In genomic region chr9:92877531-92878430, GRCh38 we compare ENCODE assay signal across 8 cellular contexts. TPM values are rescaled to one million over a fixed set of nuclear protein-coding genes. Genes with fewer than 3 reads are reported as not detected.
A peak's percentile ranks its signal among the peaks of the same experiment; 100 is the strongest.
DNase-seq lines count a peak whose midpoint lies in the region; ATAC-seq and TF ChIP-seq lines count a peak whose summit lies in the region.

Gene ZNF484, minus strand, starts transcription at chr9:92878038. Its CDS starts 3,009 bp downstream, at chr9:92875029.

- peak; percentile 98 for ATAC-seq in GM21723 (IDR thresholded peaks at IDR 0.05; ENCODE audit: unreplicated experiment)
- ATAC-seq in Panc1 = peak; percentile 100

- H3K27ac ChIP-seq in Panc1 (ENCODE audit: low read length) (peak within 1 kb of the TSS; percentile 80), esophagus squamous epithelium (peak within 1 kb of the TSS; percentile 74 to 84 (median 80))

- H3K36me3 ChIP-seq in Panc1 (ENCODE audit: control insufficient read depth, insufficient read depth, low read length) = peaks cover 3% of the 10 kb centered on the region; the same call in 1 of the 2 replicates
- H3K36me3 ChIP-seq in esophagus squamous epithelium = no peaks in the 10 kb centered on the region

- no peaks in the 10 kb centered on the region for H3K27me3 ChIP-seq in Panc1 (ENCODE audit: control insufficient read depth, insufficient read depth, low read length)
- H3K27me3 ChIP-seq in esophagus squamous epithelium = no peaks in the 10 kb centered on the region

- POLR2A ChIA-PET in Panc1 (lab: Charles Lee) = no interaction called here

- TF ChIP-seq CTCF in Panc1 (IDR thresholded peaks at IDR 0.05) = no peak
- peak in 1 of 6 experiments; percentile 23 for TF ChIP-seq CTCF in esophagus squamous epithelium (IDR thresholded peaks at IDR 0.05)

- DNase-seq in DMS53 (lab: John Stamatoyannopoulos, UW) (peak; percentile 99), KG1 (lab: John Stamatoyannopoulos, UW) (peak; percentile 98), Panc1 (ENCODE audit: low read depth, low spot score) (peak; percentile 93), esophagus squamous epithelium (lab: John Stamatoyannopoulos, UW) (peak; percentile 85), myocyte (ENCODE audit: low read depth) (peak; percentile 99)
- DNase-seq in activated T-cell treated with anti-CD3 and anti-CD28 coated beads, Interleukin-2, amount 50 U/mL, for 48 hours = peak; percentile 94 to 96
- peak; percentile 83 to 99 for DNase-seq in stimulated activated CD8-positive, alpha-beta memory T cell treated with anti-CD3 and anti-CD28 coated beads, Interleukin-7, amount 100 ng/mL, for 48 hours (ENCODE audit: extremely low read depth in 1 of 2, low read depth in 1 of 2)

- no TSS peak for BruUV-seq in Panc1 (replicated peaks; lab: Mats Ljungman, UMichigan)

- in situ Hi-C loops in Panc1 (cut with HindIII; ENCODE audit: low pct_unique_long_range_greater_than_20kb, low sequenced_read_pairs) = no loop called here

- WGBS in esophagus squamous epithelium, 2 donors = 15 to 17% methylated on average over 26 to 27 of the region's 28 CpGs

- H3K4me1 ChIP-seq in Panc1 (ENCODE audit: control insufficient read depth, insufficient read depth, low read length) (no peaks in the 10 kb centered on the region; the same call in 1 of the 2 replicates), esophagus squamous epithelium (peaks cover 0 to 22% (median 7%) of the 10 kb centered on the region in 3 donors)

- H3K9me3 ChIP-seq in Panc1 (ENCODE audit: control insufficient read depth, insufficient read depth, low read depth, low read length) (no peaks in the 10 kb centered on the region), esophagus squamous epithelium (no peaks in the 10 kb centered on the region)

- intact Hi-C loops in Panc1 (cut with micrococcal nuclease; ENCODE audit: unreplicated experiment) = no loop called here
- intact Hi-C loops in esophagus squamous epithelium (cut with DNase I) = no loop called here

- CTCF ChIA-PET in Panc1 (lab: Charles Lee) = no interaction called here

- no peak for TF ChIP-seq POLR2A in esophagus squamous epithelium (IDR thresholded peaks at IDR 0.05)

- H3K4me3 ChIP-seq in Panc1 (ENCODE audit: low read depth in 2 of 2, low read length in 2 of 2) (peak within 1 kb of the TSS; percentile 61 to 92), esophagus squamous epithelium (peak within 1 kb of the TSS; percentile 54 to 76 (median 64))

RNA-seq across cellular contexts. Expression of gene ZNF484, which starts in this region (rescaled TPM):
- total RNA-seq in Panc1 (2021; ENCODE audit: unreplicated experiment) (5.4 TPM), esophagus squamous epithelium (1 to 10 TPM; 2.4 to 8.8 (median 5.0) TPM), myocyte (12.5 and 13.4 TPM in 2 replicates)
- polyA plus RNA-seq in Panc1 (2012; ENCODE audit: insufficient read length) = 0.82 TPM
- polyA plus RNA-seq in myocyte (2012) = 1.7 TPM

Comparison
In these comparisons a context has a peak if more than half of its experiments do, and no peak if none do; other contexts are left out.
1. Peak in every context shown above with its lines: DNase-seq, ATAC-seq, H3K4me3 ChIP-seq and H3K27ac ChIP-seq.